In the genomic region with DNA sequence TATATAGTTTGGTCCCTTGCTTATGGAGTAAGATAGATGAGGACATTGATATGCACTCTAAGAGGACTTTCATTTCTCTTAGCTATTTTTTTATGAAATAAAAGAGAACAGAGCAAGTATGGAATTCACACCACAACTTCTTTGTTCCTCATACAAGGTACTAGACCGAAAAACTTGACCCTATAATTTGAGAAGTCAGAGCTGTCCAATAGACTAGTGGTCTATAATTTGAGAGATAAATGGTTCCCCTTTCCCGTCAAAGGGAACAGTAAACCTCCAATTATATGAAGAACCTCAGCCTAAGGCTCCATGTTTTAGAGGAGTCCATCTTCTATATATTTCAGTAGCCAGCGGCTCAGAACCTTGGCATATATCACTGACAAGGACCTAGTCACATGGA, we compare ENCODE assay signal across 17 cellular contexts. TPM values are rescaled to one million over a fixed set of nuclear protein-coding genes. Genes with fewer than 3 reads are reported as not detected.
DNase-seq lines count a peak whose midpoint lies in the region; ATAC-seq, FAIRE-seq and TF ChIP-seq lines count a peak whose summit lies in the region.
"Had no signal": no experiment of that assay in that cellular context is flagged by ENCODE, and none has a peak within 500 bp of the region (broad histone marks: within the 10 kb centered on the region; RNA-seq: fewer than 3 reads in every experiment).

No MANE protein-coding gene starts in this region.

- RAD21 ChIA-PET in GM12878 (lab: Charles Lee; ENCODE audit: unreplicated experiment) = no interaction called here

- H3K36me3 ChIP-seq in GM12878 (ENCODE audit: control insufficient read depth in 2 of 2, insufficient read depth in 2 of 2, low read length in 1 of 2) = no peaks in the 10 kb centered on the region

- no peak overlapping the region for H3K4me3 ChIP-seq in GM12878

- BruUV-seq in GM12878 (replicated peaks; lab: Mats Ljungman, UMichigan) = no TSS peak

- in situ Hi-C loops in GM12878 (cut with MboI) = no loop called here

- peak overlapping the region; percentile 67 to 82 for H3K27ac Mint-ChIP-seq in natural killer cell treated with Interleukin-12 subunit alpha and Interleukin-12 subunit beta and Interleukin-15 and Interleukin-18, amount 100 ng/mL, for 72 hours
- no peak overlapping the region for H3K27ac Mint-ChIP-seq in natural killer cell

- peaks cover 16 to 29% of the 10 kb centered on the region in 2 donors for H3K4me1 Mint-ChIP-seq in natural killer cell treated with Interleukin-12 subunit alpha and Interleukin-12 subunit beta and Interleukin-15 and Interleukin-18, amount 100 ng/mL, for 72 hours (ENCODE audit: low read depth in 2 of 2)
- H3K4me1 Mint-ChIP-seq in natural killer cell = no peaks in the 10 kb centered on the region

- no peak for DNase-seq in natural killer cell treated with Interleukin-12 subunit alpha and Interleukin-12 subunit beta and Interleukin-15 and Interleukin-18, amount 100 ng/mL, for 72 hours (ENCODE audit: low spot score)
- DNase-seq in natural killer cell (no peak), NOMO-1 (lab: John Stamatoyannopoulos, UW; ENCODE audit: unreplicated experiment in 2 of 2) (peak; percentile 31 to 86), GM12878 (ENCODE audit: low read depth, low spot score) (no peak), NCI-H1436 (lab: John Stamatoyannopoulos, UW) (no peak)
- no peak for DNase-seq in stimulated activated CD4-positive, alpha-beta T cell treated with anti-CD3 and anti-CD28 coated beads, Interleukin-15, amount 100 ng/mL, for 24 hours
- DNase-seq: CD8-positive, alpha-beta memory T cell; DND-41; GDM1; H7; Karpas-422; MM.1S; NCI-H1436 treated with DMSO at 0.1 percent for 48 hours; NCI-H226; NCI-H526 treated with DMSO at 0.1 percent for 48 hours; SHP77 treated with DMSO at 0.1 percent for 48 hours had no signal

- H3K9me3 Mint-ChIP-seq in natural killer cell treated with Interleukin-12 subunit alpha and Interleukin-12 subunit beta and Interleukin-15 and Interleukin-18, amount 100 ng/mL, for 72 hours = peaks cover 4% of the 10 kb centered on the region
- no peaks in the 10 kb centered on the region for H3K9me3 Mint-ChIP-seq in natural killer cell
- H3K9me3 Mint-ChIP-seq: CD8-positive, alpha-beta memory T cell had no signal

- H3K79me2 ChIP-seq in GM12878 (ENCODE audit: control insufficient read depth, insufficient read depth, low read length) = no peaks in the 10 kb centered on the region

- no peaks in the 10 kb centered on the region for H3K27me3 Mint-ChIP-seq in natural killer cell treated with Interleukin-12 subunit alpha and Interleukin-12 subunit beta and Interleukin-15 and Interleukin-18, amount 100 ng/mL, for 72 hours
- H3K27me3 Mint-ChIP-seq in natural killer cell (ENCODE audit: low read depth in 2 of 2) = peaks cover 0 to 2% of the 10 kb centered on the region in 2 donors
- H3K27me3 Mint-ChIP-seq: CD8-positive, alpha-beta memory T cell had no signal

- no peaks in the 10 kb centered on the region for H3K4me1 ChIP-seq in GM12878 (ENCODE audit: control insufficient read depth, insufficient read depth, low read length)

- TF ChIP-seq POLR2A in GM12878 (IDR thresholded peaks at IDR 0.05; ENCODE audit: low read depth, low read length) = no peak

- no peaks in the 10 kb centered on the region for H4K20me1 ChIP-seq in GM12878 (ENCODE audit: control insufficient read depth, insufficient read depth)

- POLR2A ChIA-PET in GM12878 (lab: Charles Lee) = interaction anchor here (1.5 kb wide), 1 partner anchor 9 kb away, joined by 4 read pairs; no protein-coding TSS in a partner anchor

- intact Hi-C loops in natural killer cell (cut with micrococcal nuclease) (no loop called here), GM12878 (cut with micrococcal nuclease; ENCODE audit: unreplicated experiment) (no loop called here)

- FAIRE-seq in GM12878 (lab: Jason Lieb, UNC) = no peak

- no peak overlapping the region for H2AFZ ChIP-seq in GM12878 (ENCODE audit: control insufficient read depth, low read depth, low read length)

- H3K27me3 ChIP-seq in GM12878 (replicated peaks in 1 of 2; ENCODE audit: control insufficient read depth in 2 of 2, insufficient read depth in 2 of 2, low read length in 1 of 2) = no peaks in the 10 kb centered on the region

- no peak for TF ChIP-seq RAD21 in GM12878 (IDR thresholded peaks at IDR 0.05; ENCODE audit: insufficient read depth, low read depth, low read length)

- no peak for TF ChIP-seq CTCF in natural killer cell (IDR thresholded peaks at IDR 0.05)
- no peak for TF ChIP-seq CTCF in GM12878 (IDR thresholded peaks at IDR 0.05 in 2 of 3, conservative IDR thresholded peaks at IDR 0.05 in 1 of 3; ENCODE audit: control insufficient read depth in 2 of 3, extremely low read depth in 1 of 3, insufficient read depth in 1 of 3, low read depth in 3 of 3, low read length in 3 of 3)

- no peak for ATAC-seq in natural killer cell treated with Interleukin-12 subunit alpha and Interleukin-12 subunit beta and Interleukin-15 and Interleukin-18, amount 100 ng/mL, for 72 hours
- ATAC-seq in natural killer cell (no peak), GM12878 (peak; percentile 53), GM19035 (IDR thresholded peaks at IDR 0.05; ENCODE audit: unreplicated experiment) (no peak)

- H3K36me3 Mint-ChIP-seq in natural killer cell treated with Interleukin-12 subunit alpha and Interleukin-12 subunit beta and Interleukin-15 and Interleukin-18, amount 100 ng/mL, for 72 hours = peaks cover 5% of the 10 kb centered on the region
- H3K36me3 Mint-ChIP-seq in natural killer cell = no peaks in the 10 kb centered on the region

- no peak for TF ChIP-seq EP300 in GM12878 (IDR thresholded peaks at IDR 0.05; ENCODE audit: borderline replicate concordance in 1 of 2, control insufficient read depth in 1 of 2, low read depth in 2 of 2, low read length in 2 of 2)

- no peak overlapping the region for H3K4me3 Mint-ChIP-seq in natural killer cell treated with Interleukin-12 subunit alpha and Interleukin-12 subunit beta and Interleukin-15 and Interleukin-18, amount 100 ng/mL, for 72 hours
- no peak overlapping the region for H3K4me3 Mint-ChIP-seq in natural killer cell
- H3K4me3 Mint-ChIP-seq: CD8-positive, alpha-beta memory T cell had no signal

- H3K4me2 ChIP-seq in GM12878 (ENCODE audit: control insufficient read depth, insufficient read depth) = no peak overlapping the region

- H3K27ac ChIP-seq in GM12878 (ENCODE audit: control insufficient read depth, insufficient read depth) = no peak overlapping the region

- WGBS in GM12878 (ENCODE audit: insufficient coverage, insufficient replicate concordance, low lambda C conversion rate, missing lambda C conversion rate) = 67% methylated on average over 3 of the region's 3 CpGs

- H3K9me3 ChIP-seq in GM12878 (replicated peaks; ENCODE audit: control insufficient read depth, insufficient read depth, low read length) = no peaks in the 10 kb centered on the region

- SMC1A ChIA-PET in GM12878 (lab: Charles Lee; ENCODE audit: uncharacterized antibody, unreplicated experiment) = interaction anchor here (1.7 kb wide), 1 partner anchor 27 kb away, joined by 3 read pairs; no protein-coding TSS in a partner anchor

- CTCF ChIA-PET in GM12878 (lab: Yijun Ruan, JAX) = no interaction called here

- H3K9ac ChIP-seq in GM12878 (ENCODE audit: control insufficient read depth, insufficient read depth, low read length) = no peak overlapping the region

TF ChIP-seq in GM12878, 131 proteins besides CTCF, POLR2A, EP300 and RAD21 (continues in another document):
- TF ChIP-seq, protein P1, sequence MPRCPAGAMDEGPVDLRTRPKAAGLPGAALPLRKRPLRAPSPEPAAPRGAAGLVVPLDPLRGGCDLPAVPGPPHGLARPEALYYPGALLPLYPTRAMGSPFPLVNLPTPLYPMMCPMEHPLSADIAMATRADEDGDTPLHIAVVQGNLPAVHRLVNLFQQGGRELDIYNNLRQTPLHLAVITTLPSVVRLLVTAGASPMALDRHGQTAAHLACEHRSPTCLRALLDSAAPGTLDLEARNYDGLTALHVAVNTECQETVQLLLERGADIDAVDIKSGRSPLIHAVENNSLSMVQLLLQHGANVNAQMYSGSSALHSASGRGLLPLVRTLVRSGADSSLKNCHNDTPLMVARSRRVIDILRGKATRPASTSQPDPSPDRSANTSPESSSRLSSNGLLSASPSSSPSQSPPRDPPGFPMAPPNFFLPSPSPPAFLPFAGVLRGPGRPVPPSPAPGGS (IDR thresholded peaks at IDR 0.05; ENCODE audit: borderline replicate concordance, insufficient read depth, low read depth, low read length, poor library complexity, severe bottlenecking) = no peak
- no peak for TF ChIP-seq CHD2 (IDR thresholded peaks at IDR 0.05; ENCODE audit: borderline replicate concordance, low read depth, low read length)
- TF ChIP-seq KAT2A (conservative IDR thresholded peaks at IDR 0.05; ENCODE audit: control insufficient read depth, low read depth, low read length) = no peak
- no peak for TF ChIP-seq ZNF622 (IDR thresholded peaks at IDR 0.05)
- no peak for TF ChIP-seq SMC3 (IDR thresholded peaks at IDR 0.05; ENCODE audit: borderline replicate concordance, low read length)
- no peak for TF ChIP-seq CHD4 (IDR thresholded peaks at IDR 0.05)
- TF ChIP-seq NBN (IDR thresholded peaks at IDR 0.05) = no peak

RNA-seq across cellular contexts. Expression of gene HIF1A, which starts 58.5 kb away (rescaled TPM):
- 100 to 1,000 TPM; 452 to 579 TPM for total RNA-seq in natural killer cell treated with Interleukin-12 subunit alpha and Interleukin-12 subunit beta and Interleukin-15 and Interleukin-18, amount 100 ng/mL, for 72 hours
- total RNA-seq in natural killer cell (100 to 1,000 TPM; 174 to 184 (median 177) TPM), GM12878 (2014; rRNA removed) (89.4 and 91.4 TPM in 2 replicates), GM12878 (2014; rRNA removed; fragmentation: Illumina TruSeq; extraction: Trizol) (90.7 and 91.9 TPM in 2 replicates), GM12878 (2021) (80.7 and 84.4 TPM in 2 replicates)
- 247 and 270 TPM in 2 replicates for total RNA-seq in GM12878 (2013; cell fraction: nucleolus; rRNA removed)
- 22.3 TPM for polyA plus RNA-seq in GM12878 (2011; ENCODE audit: low read depth)
- polyA plus RNA-seq in GM12878 (2011; rRNA removed) (97.0 and 107 TPM in 2 replicates), GM12878 (2014; fragmentation: Illumina TruSeq; extraction: Trizol) (83.3 and 103 TPM in 2 replicates), GM12878 (2014; fragmentation: Nextera tagmentation; extraction: Ambion mirVana) (10 to 100 TPM; 18.3 to 22.3 TPM), GM12878 (2014; rRNA removed) (51.9 and 65.7 TPM in 2 replicates), GM12878 (2016; fragmentation: Nextera tagmentation; extraction: Ambion mirVana) (10 to 100 TPM; 66.7 to 69.9 TPM)
- polyA plus RNA-seq in GM12878 (2011; cell fraction: cytosol; rRNA removed) = 37.8 and 42.2 TPM in 2 replicates
- 38.9 and 57.4 TPM in 2 replicates for polyA plus RNA-seq in GM12878 (2011; cell fraction: nucleus; rRNA removed)
- polyA plus RNA-seq in GM12878 (2012) = 32.0 and 35.6 TPM in 2 replicates
- 55.7 and 109 TPM in 2 replicates for polyA minus RNA-seq in GM12878 (2011; rRNA and poly(A)+ RNA removed)
- polyA minus RNA-seq in GM12878 (2011; cell fraction: cytosol; rRNA and poly(A)+ RNA removed) = 47.4 and 47.5 TPM in 2 replicates
- 58.2 and 99.9 TPM in 2 replicates for polyA minus RNA-seq in GM12878 (2011; cell fraction: nucleus; rRNA and poly(A)+ RNA removed)

Comparison
In these comparisons a context has a peak if more than half of its experiments do, and no peak if none do; other contexts are left out.
1. H3K27ac Mint-ChIP-seq: peak in natural killer cell treated with Interleukin-12 subunit alpha and Interleukin-12 subunit beta and Interleukin-15 and Interleukin-18, amount 100 ng/mL, for 72 hours (2 of 2); none in natural killer cell (0 of 2).
2. DNase-seq: peak in NOMO-1 (2 of 2); none in natural killer cell treated with Interleukin-12 subunit alpha and Interleukin-12 subunit beta and Interleukin-15 and Interleukin-18, amount 100 ng/mL, for 72 hours (single experiment), natural killer cell (single experiment), GM12878 (single experiment), NCI-H1436 (single experiment) and stimulated activated CD4-positive, alpha-beta T cell treated with anti-CD3 and anti-CD28 coated beads, Interleukin-15, amount 100 ng/mL, for 24 hours (single experiment).